Comparison of ENCODE assay signal across 21 cellular contexts in the genomic region with DNA sequence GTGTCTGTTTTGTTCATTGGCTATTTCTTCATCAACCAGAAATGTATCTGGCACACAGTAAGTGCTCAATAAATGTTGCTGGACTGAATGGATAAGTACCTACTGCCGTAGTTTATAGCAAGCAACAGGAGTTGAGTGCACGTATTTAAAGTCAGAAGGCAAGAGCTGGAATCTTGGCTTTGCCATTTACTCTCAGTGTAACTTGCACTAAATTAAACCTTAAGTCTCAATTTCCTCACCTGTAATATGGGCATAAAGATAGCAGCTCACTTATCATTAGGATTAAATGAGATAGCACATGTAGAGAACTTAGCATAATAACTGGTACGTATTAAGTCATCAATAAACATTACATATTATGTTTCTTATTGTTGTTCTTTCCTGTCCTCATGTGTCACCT. TPM values are rescaled to one million over a fixed set of nuclear protein-coding genes. Genes with fewer than 3 reads are reported as not detected.
A peak's percentile ranks its signal among the peaks of the same experiment; 100 is the strongest.
DNase-seq lines count a peak whose midpoint lies in the region; ATAC-seq, FAIRE-seq and TF ChIP-seq lines count a peak whose summit lies in the region.
"Had no signal": no experiment of that assay in that cellular context is flagged by ENCODE, and none has a peak within 500 bp of the region (broad histone marks: within the 10 kb centered on the region; RNA-seq: fewer than 3 reads in every experiment).

No MANE protein-coding gene starts in this region.

- peak overlapping the region; percentile 71 for H3K18ac ChIP-seq in mesendoderm (ENCODE audit: low read length)

- no peak overlapping the region for H4K5ac ChIP-seq in mesendoderm (ENCODE audit: low read length)

- no peak for TF ChIP-seq EP300 in K562 (IDR thresholded peaks at IDR 0.05; ENCODE audit: low read length)

- H2BK120ac ChIP-seq in mesendoderm (ENCODE audit: low read depth, low read length), result no peak overlapping the region

- 3% methylated on average over 3 of the region's 3 CpGs for WGBS in K562 (ENCODE audit: insufficient coverage, low coverage, missing lambda C conversion rate)
- no CpG with 5 or more reads among the region's 3 CpGs for WGBS in mesendoderm (ENCODE audit: extremely low coverage, insufficient coverage, low lambda C conversion rate)
- WGBS in hepatocyte (ENCODE audit: low lambda C conversion rate, missing lambda C conversion rate), result 81% methylated on average over 3 of the region's 3 CpGs

- in situ Hi-C loops in K562 (cut with MboI), result no loop called here

- H2AFZ ChIP-seq in K562 (ENCODE audit: low read depth, low read length) (no peak overlapping the region), hepatocyte (no peak overlapping the region)

- no peak overlapping the region for H3K27ac ChIP-seq in BLaER1 treated with 17β-estradiol and CSF1 and Interleukin-3, amounts not matched to agents 10 nM and 100 nM
- H3K27ac ChIP-seq in K562 (ENCODE audit: extremely low read depth, low read depth, low read length) (no peak overlapping the region), mesendoderm (ENCODE audit: low read depth, low read length) (no peak overlapping the region), hepatocyte (no peak overlapping the region)

- no peaks in the 10 kb centered on the region for H3K79me1 ChIP-seq in mesendoderm (ENCODE audit: low read length)

- TF ChIP-seq CTCF in K562 (IDR thresholded peaks at IDR 0.05 in 2 of 3, conservative IDR thresholded peaks at IDR 0.05 in 1 of 3; ENCODE audit: insufficient read depth in 2 of 3, low read depth in 1 of 3, low read length in 3 of 3) (no peak), GM20000 (IDR thresholded peaks at IDR 0.05; ENCODE audit: extremely low read depth, missing control alignments) (no peak), hepatocyte (IDR thresholded peaks at IDR 0.05; ENCODE audit: poor library complexity) (no peak)

- no TSS peak for BruUV-seq in K562 (replicated peaks; lab: Mats Ljungman, UMichigan)

- no peak for TF ChIP-seq POLR2A in K562 (conservative IDR thresholded peaks at IDR 0.05)

- no peak overlapping the region for H3K56ac ChIP-seq in mesendoderm (ENCODE audit: low read length)

- H3K27me3 ChIP-seq in BLaER1 treated with 17β-estradiol and CSF1 and Interleukin-3, amounts not matched to agents 10 nM and 100 nM, result no peaks in the 10 kb centered on the region
- H3K27me3 ChIP-seq in K562 (ENCODE audit: control insufficient read depth in 2 of 2, insufficient read depth in 2 of 2, low read length in 2 of 2) (peaks cover 37 to 65% of the 10 kb centered on the region in 2 experiments; a peak in 4 of 5 replicates), mesendoderm (ENCODE audit: insufficient read depth, low read length, poor library complexity) (no peaks in the 10 kb centered on the region), hepatocyte (no peaks in the 10 kb centered on the region)

- no peaks in the 10 kb centered on the region for H3K9me3 ChIP-seq in BLaER1 treated with 17β-estradiol and CSF1 and Interleukin-3, amounts not matched to agents 10 nM and 100 nM (replicated peaks in 1 of 11)
- H3K9me3 ChIP-seq in K562 (replicated peaks; ENCODE audit: control insufficient read depth, insufficient read depth, low read depth, low read length) (no peaks in the 10 kb centered on the region), hepatocyte (ENCODE audit: low read depth) (no peaks in the 10 kb centered on the region)

- H3K79me2 ChIP-seq in K562 (ENCODE audit: control insufficient read depth, insufficient read depth, low read length), result no peaks in the 10 kb centered on the region
- H3K79me2 ChIP-seq in mesendoderm (ENCODE audit: control insufficient read depth, insufficient read depth, low read length), result no peaks in the 10 kb centered on the region
- H3K79me2 ChIP-seq in hepatocyte, result no peaks in the 10 kb centered on the region

- POLR2A ChIA-PET in K562 (lab: Yijun Ruan, JAX), result interaction anchor here (0.6 kb wide), 1 partner anchor 24 kb away, joined by 4 read pairs; no protein-coding TSS in a partner anchor

- H3K9me2 ChIP-seq in hepatocyte (replicated peaks; ENCODE audit: insufficient read depth), result no peaks in the 10 kb centered on the region

- peaks cover 0 to 34% (median 16%) of the 10 kb centered on the region in 10 experiments; a peak in 16 of 20 replicates for H3K4me1 ChIP-seq in BLaER1 treated with 17β-estradiol and CSF1 and Interleukin-3, amounts not matched to agents 10 nM and 100 nM
- peaks cover 0 to 3% of the 10 kb centered on the region in 2 experiments; a peak in 2 of 5 replicates for H3K4me1 ChIP-seq in K562 (replicated peaks in 1 of 2; ENCODE audit: control insufficient read depth in 2 of 2, insufficient read depth in 2 of 2, low read length in 2 of 2)
- H3K4me1 ChIP-seq in mesendoderm (ENCODE audit: control insufficient read depth, low read depth, low read length), result peaks cover 25% of the 10 kb centered on the region
- peaks cover 53% of the 10 kb centered on the region for H3K4me1 ChIP-seq in hepatocyte (ENCODE audit: insufficient read depth)

- no peaks in the 10 kb centered on the region for H3K36me3 ChIP-seq in BLaER1 treated with 17β-estradiol and CSF1 and Interleukin-3, amounts not matched to agents 10 nM and 100 nM
- no peaks in the 10 kb centered on the region for H3K36me3 ChIP-seq in K562 (ENCODE audit: control insufficient read depth, insufficient read depth, low read length)
- no peaks in the 10 kb centered on the region for H3K36me3 ChIP-seq in mesendoderm (ENCODE audit: control insufficient read depth, insufficient read depth, low read length)
- no peaks in the 10 kb centered on the region for H3K36me3 ChIP-seq in hepatocyte (replicated peaks; ENCODE audit: insufficient read depth, low read depth)

- no peak overlapping the region for H3K4me3 ChIP-seq in BLaER1 treated with 17β-estradiol and CSF1 and Interleukin-3, amounts not matched to agents 10 nM and 100 nM
- no peak overlapping the region for H3K4me3 ChIP-seq in K562
- H3K4me3 ChIP-seq in mesendoderm (ENCODE audit: low read length), result no peak overlapping the region
- H3K4me3 ChIP-seq in hepatocyte, result no peak overlapping the region

- H3K9me1 ChIP-seq in K562 (ENCODE audit: control insufficient read depth, insufficient read depth, low read length), result no peaks in the 10 kb centered on the region

- FAIRE-seq in K562 (lab: Jason Lieb, UNC), result no peak
- FAIRE-seq in urothelium cell line (lab: Jason Lieb, UNC), result peak; percentile 5
- FAIRE-seq: D721Med, HTR-8/SVneo had no signal

- H2AK5ac ChIP-seq in mesendoderm (ENCODE audit: low read length), result peak overlapping the region; percentile 81

- CTCF ChIA-PET in K562 (lab: Yijun Ruan, JAX; ENCODE audit: low intra/inter-chr PET ratio), result no interaction called here

- H4K20me1 ChIP-seq in BLaER1 treated with 17β-estradiol and CSF1 and Interleukin-3, amounts not matched to agents 10 nM and 100 nM, result no peaks in the 10 kb centered on the region
- no peaks in the 10 kb centered on the region for H4K20me1 ChIP-seq in K562 (replicated peaks; ENCODE audit: control insufficient read depth, insufficient read depth, low read length)
- no peaks in the 10 kb centered on the region for H4K20me1 ChIP-seq in hepatocyte (ENCODE audit: insufficient read depth, poor library complexity, severe bottlenecking)

- no peak for DNase-seq in K562 (ENCODE audit: extremely low read depth in 1 of 4, low spot score in 3 of 4)
- no peak for DNase-seq in mesendoderm
- no peak for DNase-seq in urothelium cell line (ENCODE audit: low spot score)
- DNase-seq in OCI-M1 (lab: John Stamatoyannopoulos, UW), result no peak
- DNase-seq in GM20000 (ENCODE audit: low spot score), result no peak
- DNase-seq in hepatocyte (ENCODE audit: low spot score), result no peak
- DNase-seq: 8988T; C1 segment of cervical spinal cord; CD4-positive, CD25-positive, alpha-beta regulatory T cell; CD8-positive, alpha-beta memory T cell; COR-L47; DMS153; DMS79; GDM1; GOT3; H9; IMR-90; KBM-7 had no signal

- TF ChIP-seq RAD21 in K562 (CRISPR knock-in tag; conservative IDR thresholded peaks at IDR 0.05 in 1 of 2, IDR thresholded peaks at IDR 0.05 in 1 of 2), result no peak

- H2BK5ac ChIP-seq in mesendoderm (ENCODE audit: low read length), result no peak overlapping the region

- intact Hi-C loops in K562 (cut with micrococcal nuclease), result loop anchor here (5.0 kb wide), 1 partner anchor 51 kb away; no protein-coding TSS in a partner anchor

- no peak overlapping the region for H3K23ac ChIP-seq in mesendoderm (ENCODE audit: low read length)

- no peak overlapping the region for H4K8ac ChIP-seq in mesendoderm (ENCODE audit: low read depth, low read length)

- no peak overlapping the region for H2BK15ac ChIP-seq in mesendoderm (replicated peaks; ENCODE audit: low read depth)

- peak overlapping the region in 6 of 11 experiments; percentile 35 to 55 (median 43); a peak in 7 of 22 replicates for H3K4me2 ChIP-seq in BLaER1 treated with 17β-estradiol and CSF1 and Interleukin-3, amounts not matched to agents 10 nM and 100 nM
- H3K4me2 ChIP-seq in K562 (ENCODE audit: insufficient read depth, low read length), result no peak overlapping the region
- no peak overlapping the region for H3K4me2 ChIP-seq in mesendoderm (ENCODE audit: low read length)
- no peak overlapping the region for H3K4me2 ChIP-seq in hepatocyte

- H3K4ac ChIP-seq in mesendoderm (ENCODE audit: low read depth, low read length), result no peak overlapping the region

- no peak overlapping the region for H3K9ac ChIP-seq in BLaER1 treated with 17β-estradiol and CSF1 and Interleukin-3, amounts not matched to agents 10 nM and 100 nM
- H3K9ac ChIP-seq in K562 (ENCODE audit: insufficient read depth in 1 of 2, low read depth in 2 of 2, low read length in 2 of 2), result no peak overlapping the region
- no peak overlapping the region for H3K9ac ChIP-seq in mesendoderm (ENCODE audit: low read length)

- ATAC-seq in K562, result no peak

RNA-seq across cellular contexts. Expression of gene FAM174B, which starts 13.0 kb away (rescaled TPM):
- total RNA-seq in K562 (2011; cell fraction: chromatin; rRNA removed; ENCODE audit: low replicate concordance), result 13.4 and 14.9 TPM in 2 replicates
- total RNA-seq in K562 (2011; cell fraction: nucleolus; rRNA removed), result 3.0 and 7.9 TPM in 2 replicates
- 3.4 and 4.8 TPM in 2 replicates for total RNA-seq in K562 (2011; cell fraction: nucleoplasm; rRNA removed)
- total RNA-seq in K562 (2014; rRNA removed), result 1.1 TPM in 1 of 2 replicates, not detected in the other
- 2.4 and 2.6 TPM in 2 replicates for total RNA-seq in K562 (2014; rRNA removed; fragmentation: Illumina TruSeq; extraction: Trizol)
- 1.8 and 2.2 TPM in 2 replicates for total RNA-seq in K562 (2015; rRNA removed; fragmentation: Illumina TruSeq; extraction: Trizol)
- 1.7 and 2.2 TPM in 2 replicates for total RNA-seq in K562 (2021)
- 1.4 and 2.2 TPM in 2 replicates for polyA plus RNA-seq in K562 (2011; rRNA removed)
- 0.49 and 1.8 TPM in 2 replicates for polyA plus RNA-seq in K562 (2011; cell fraction: cytosol; rRNA removed)
- 1.6 and 6.0 TPM in 2 replicates for polyA plus RNA-seq in K562 (2011; cell fraction: nucleus; rRNA removed)
- polyA plus RNA-seq in K562 (2012), result 1.6 and 1.7 TPM in 2 replicates
- polyA plus RNA-seq in K562 (2014; fragmentation: Illumina TruSeq; extraction: Trizol), result 0.43 and 1.5 TPM in 2 replicates
- polyA plus RNA-seq in K562 (2014; fragmentation: Nextera tagmentation; extraction: Ambion mirVana), result under 1 TPM; 0.39 to 0.48 TPM
- 1.3 and 2.7 TPM in 2 replicates for polyA plus RNA-seq in K562 (2014; rRNA removed)
- 1.2 and 1.9 TPM in 2 replicates for polyA minus RNA-seq in K562 (2011; rRNA and poly(A)+ RNA removed)
- polyA minus RNA-seq in K562 (2011; cell fraction: cytosol; rRNA and poly(A)+ RNA removed), result 3.0 TPM in 1 of 2 replicates, not detected in the other
- polyA minus RNA-seq in K562 (2011; cell fraction: nucleus; rRNA and poly(A)+ RNA removed), result 2.3 and 4.6 TPM in 2 replicates
- 75.6 TPM for polyA plus RNA-seq in mesendoderm (2013, experiment 1 of 2)
- 71.2 TPM for polyA plus RNA-seq in mesendoderm (2013, experiment 2 of 2)
- 17.0 and 17.8 TPM in 2 replicates for total RNA-seq in hepatocyte
- 29.6 and 34.9 TPM in 2 replicates for polyA plus RNA-seq in hepatocyte

Comparison
In these comparisons a context has a peak if more than half of its experiments do, and no peak if none do; other contexts are left out.
1. H3K4me2 ChIP-seq: peak in BLaER1 treated with 17β-estradiol and CSF1 and Interleukin-3, amounts not matched to agents 10 nM and 100 nM (6 of 11); none in K562 (single experiment), mesendoderm (single experiment) and hepatocyte (single experiment).